Comparison of ENCODE assay signal across 8 cellular contexts in the genomic region with DNA sequence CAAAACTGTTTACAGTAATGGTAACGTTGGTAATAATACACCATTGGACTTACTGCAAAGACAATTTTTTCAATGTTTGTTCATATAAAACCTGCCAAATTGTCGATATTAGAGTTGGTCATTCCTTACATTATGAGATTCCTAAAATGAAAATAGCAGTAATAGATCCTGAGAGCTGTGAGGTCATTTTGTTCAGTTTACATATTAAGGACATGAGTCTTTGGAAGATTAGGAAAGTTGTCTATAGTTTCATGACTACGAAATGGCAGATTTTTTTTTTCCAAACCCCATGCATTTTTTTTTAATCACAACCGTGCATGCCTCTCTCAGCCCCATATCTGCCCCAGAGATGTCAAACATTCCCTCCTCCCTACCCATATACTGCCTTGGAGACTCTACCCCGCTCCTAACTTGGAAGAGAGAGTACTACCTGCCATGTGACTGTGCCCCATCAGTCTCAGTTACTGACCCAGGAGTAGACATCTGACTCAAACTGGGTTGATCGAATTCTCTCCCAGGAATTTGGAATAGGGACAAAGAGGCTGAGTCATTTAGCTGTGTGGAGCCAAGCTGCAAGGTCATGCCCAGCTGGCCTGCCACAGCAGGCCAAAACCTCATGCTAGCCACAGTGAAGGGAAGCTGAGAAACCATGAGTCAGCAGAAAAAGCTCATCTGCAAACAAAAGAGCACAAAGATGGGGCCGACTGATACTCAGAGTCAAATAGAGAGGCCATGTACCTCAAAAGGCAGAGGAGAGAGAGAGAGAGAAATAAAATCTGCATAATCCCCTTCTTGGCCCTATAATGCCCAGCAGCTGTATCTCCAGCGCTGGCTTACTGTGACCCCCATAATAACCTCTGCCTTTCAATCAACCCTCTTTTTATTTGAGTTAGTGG. TPM values are rescaled to one million over a fixed set of nuclear protein-coding genes. Genes with fewer than 3 reads are reported as not detected.
DNase-seq lines count a peak whose midpoint lies in the region; ATAC-seq, FAIRE-seq and TF ChIP-seq lines count a peak whose summit lies in the region.

No MANE protein-coding gene starts in this region.

- no peak overlapping the region for H3K4me3 ChIP-seq in epithelial cell of proximal tubule (ENCODE audit: low read depth, low read length)

- peak; percentile 61 for FAIRE-seq in GM12891 (lab: Jason Lieb, UNC)

- ATAC-seq in HG03108 (IDR thresholded peaks at IDR 0.05; ENCODE audit: unreplicated experiment) (peak; percentile 38), GM18517 (IDR thresholded peaks at IDR 0.05; ENCODE audit: unreplicated experiment) (no peak)

- TF ChIP-seq CTCF in epithelial cell of proximal tubule (conservative IDR thresholded peaks at IDR 0.05; ENCODE audit: low read depth, low read length) = no peak

- DNase-seq in GM12891 (ENCODE audit: insufficient read length, low spot score) (no peak), SK-N-DZ (ENCODE audit: low spot score) (peak; percentile 42), epithelial cell of proximal tubule (ENCODE audit: low read depth) (peak; percentile 94), middle frontal gyrus (ENCODE audit: extremely low spot score, low spot score) (peak; percentile 80), NCI-H2107 (lab: John Stamatoyannopoulos, UW) (no peak)
- no peak for DNase-seq in effector CD4-positive, alpha-beta T cell

- no peak for TF ChIP-seq POLR2A in GM12891 (IDR thresholded peaks at IDR 0.05; ENCODE audit: low read depth, low read length)

TF ChIP-seq in GM12891, 5 proteins besides CTCF, POLR2A, EP300 and RAD21:
- TF ChIP-seq POU2F2 (IDR thresholded peaks at IDR 0.05; ENCODE audit: low read depth, low read length) = peak; percentile 79; the same call in 1 of the 2 replicates
- TF ChIP-seq SPI1 (IDR thresholded peaks at IDR 0.05; ENCODE audit: low read depth, low read length) = no peak
- TF ChIP-seq PAX5 (IDR thresholded peaks at IDR 0.05; ENCODE audit: insufficient read depth, low read length, severe bottlenecking) = peak; percentile 63

RNA-seq across cellular contexts. Expression of a gene that starts 21.0 kb away (rescaled TPM):
- polyA plus RNA-seq in GM12891 (2012; ENCODE audit: low read depth, missing spikeins) = 50.7 TPM
- 38.7 and 57.0 TPM in 2 replicates for polyA plus RNA-seq in SK-N-DZ (2014; cell fraction: cytosol; rRNA removed)
- 21.6 and 37.7 TPM in 2 replicates for polyA plus RNA-seq in SK-N-DZ (2014; cell fraction: nucleus; rRNA removed)
- 23.6 and 25.0 TPM in 2 replicates for total RNA-seq in epithelial cell of proximal tubule

Comparison
In these comparisons a context has a peak if more than half of its experiments do, and no peak if none do; other contexts are left out.
1. DNase-seq: peak in SK-N-DZ (single experiment), epithelial cell of proximal tubule (single experiment) and middle frontal gyrus (single experiment); none in GM12891 (single experiment), NCI-H2107 (single experiment) and effector CD4-positive, alpha-beta T cell (single experiment).